9 cellular contexts compared by ENCODE assay signal in genomic region chr15:90838066-90838465, GRCh38.
A peak's percentile ranks its signal among the peaks of the same experiment; 100 is the strongest.
DNase-seq lines count a peak whose midpoint lies in the region; ATAC-seq and TF ChIP-seq lines count a peak whose summit lies in the region.
"Had no signal": no experiment of that assay in that cellular context is flagged by ENCODE, and none has a peak within 500 bp of the region (broad histone marks: within the 10 kb centered on the region; RNA-seq: fewer than 3 reads in every experiment).

No MANE protein-coding gene starts in this region.

- POLR2A ChIA-PET in GM10248 (lab: Yijun Ruan, JAX): no interaction called here

- H3K4me3 Mint-ChIP-seq in central memory CD8-positive, alpha-beta T cell: peak overlapping the region; percentile 66

- H3K9me3 Mint-ChIP-seq in central memory CD8-positive, alpha-beta T cell: no peaks in the 10 kb centered on the region

- H3K4me1 Mint-ChIP-seq in central memory CD8-positive, alpha-beta T cell: peaks cover 17% of the 10 kb centered on the region

- peaks cover 4% of the 10 kb centered on the region for H3K36me3 Mint-ChIP-seq in central memory CD8-positive, alpha-beta T cell (ENCODE audit: insufficient read depth)

- in situ Hi-C loops in GM13977 (cut with MboI; ENCODE audit: low pct_unique_long_range_greater_than_20kb, low sequenced_read_pairs, unreplicated experiment): no loop called here

- CTCF ChIA-PET in GM10248 (lab: Yijun Ruan, JAX): interaction anchor here (1.4 kb wide), 1 partner anchor 95 kb away, joined by 3 read pairs; no protein-coding TSS in a partner anchor

- H3K27ac Mint-ChIP-seq in central memory CD8-positive, alpha-beta T cell (ENCODE audit: low read depth): peak overlapping the region; percentile 94

- DNase-seq in GM13977 (ENCODE audit: low spot score): peak; percentile 38
- peak; percentile 91 to 92 for DNase-seq in activated CD4-positive, alpha-beta T cell treated with anti-CD3 and anti-CD28 coated beads, Interleukin-2, amount 50 U/mL, for 48 hours
- DNase-seq in central memory CD8-positive, alpha-beta T cell (ENCODE audit: low spot score in 2 of 2): peak; percentile 72 to 82
- DNase-seq in stimulated activated CD4-positive, alpha-beta T cell treated with anti-CD3 and anti-CD28 coated beads, TNF-alpha, amount 100 ng/mL, for 24 hours (ENCODE audit: low read depth in 3 of 3): peak; percentile 62 to 89 (median 67)
- no peak for DNase-seq in middle frontal gyrus (ENCODE audit: extremely low spot score, low spot score)
- no peak for DNase-seq in NCI-H1092 (lab: John Stamatoyannopoulos, UW)
- no peak for DNase-seq in GM10248 (ENCODE audit: extremely low spot score)
- DNase-seq: DMS153 had no signal

- H3K27me3 Mint-ChIP-seq in central memory CD8-positive, alpha-beta T cell: no peaks in the 10 kb centered on the region

- TF ChIP-seq CTCF in GM13977 (IDR thresholded peaks at IDR 0.05; ENCODE audit: extremely low read depth, insufficient read depth, missing control alignments) (no peak), GM10248 (IDR thresholded peaks at IDR 0.05; ENCODE audit: control extremely low read depth, extremely low read depth, low read depth, missing control alignments) (no peak)

- ATAC-seq in central memory CD8-positive, alpha-beta T cell (replicated peaks; ENCODE audit: extremely low read depth, poor library complexity, severe bottlenecking): peak; percentile 96
- no peak for ATAC-seq in GM19328 (IDR thresholded peaks at IDR 0.05; ENCODE audit: unreplicated experiment)

Comparison
In these comparisons a context has a peak if more than half of its experiments do, and no peak if none do; other contexts are left out.
1. DNase-seq: peak in GM13977 (single experiment), activated CD4-positive, alpha-beta T cell treated with anti-CD3 and anti-CD28 coated beads, Interleukin-2, amount 50 U/mL, for 48 hours (2 of 2), central memory CD8-positive, alpha-beta T cell (2 of 2) and stimulated activated CD4-positive, alpha-beta T cell treated with anti-CD3 and anti-CD28 coated beads, TNF-alpha, amount 100 ng/mL, for 24 hours (3 of 3); none in middle frontal gyrus (single experiment), NCI-H1092 (single experiment) and GM10248 (single experiment).